ENCODE assay signal across 1 cellular context in genomic region chr6:20069130-20069529, GRCh38.
TF ChIP-seq lines count a peak whose summit lies in the region.

No MANE protein-coding gene starts in this region.

TF ChIP-seq in K562, 482 proteins besides CTCF, POLR2A, EP300 and RAD21 (continued from another document and continues in another):
- TF ChIP-seq ZBTB49 (CRISPR knock-in tag; IDR thresholded peaks at IDR 0.05; ENCODE audit: borderline replicate concordance) (no peak), BCOR (IDR thresholded peaks at IDR 0.05) (peak; percentile 84; the same call in 1 of the 2 replicates), FOXK1 (CRISPR knock-in tag; IDR thresholded peaks at IDR 0.05; ENCODE audit: borderline replicate concordance) (no peak), UBTF (IDR thresholded peaks at IDR 0.05; ENCODE audit: borderline replicate concordance in 1 of 2, low read depth in 2 of 2, low read length in 2 of 2) (no peak), DPF2 (IDR thresholded peaks at IDR 0.05) (peak; percentile 88), RUNX1 (IDR thresholded peaks at IDR 0.05; ENCODE audit: low read depth) (peak; percentile 72; the same call in 1 of the 2 replicates), DLX4 (CRISPR knock-in tag; IDR thresholded peaks at IDR 0.05) (no peak), RAD51 (IDR thresholded peaks at IDR 0.05; ENCODE audit: borderline replicate concordance, low read depth) (no peak), CREB3L1 (IDR thresholded peaks at IDR 0.05; ENCODE audit: borderline replicate concordance, low read depth) (no peak), ZZZ3 (IDR thresholded peaks at IDR 0.05) (no peak), ID3 (CRISPR knock-in tag; IDR thresholded peaks at IDR 0.05) (no peak), ID3 (tag; IDR thresholded peaks at IDR 0.05) (peak; percentile 89), BRD9 (IDR thresholded peaks at IDR 0.05; ENCODE audit: low read depth, partially characterized antibody) (no peak), ESRRA (IDR thresholded peaks at IDR 0.05; ENCODE audit: borderline replicate concordance, low read depth) (no peak), TFE3 (CRISPR knock-in tag; IDR thresholded peaks at IDR 0.05) (no peak), BRF1 (IDR thresholded peaks at IDR 0.05; ENCODE audit: borderline replicate concordance, extremely low read depth, insufficient read length) (no peak), ZNF316 (IDR thresholded peaks at IDR 0.05) (no peak), ARID3A (IDR thresholded peaks at IDR 0.05; ENCODE audit: borderline replicate concordance, low read depth, low read length) (peak; percentile 52; the same call in 1 of the 2 replicates), ZNF586 (CRISPR knock-in tag; conservative IDR thresholded peaks at IDR 0.05) (no peak), SIN3B (IDR thresholded peaks at IDR 0.05; ENCODE audit: low read depth) (no peak), BCLAF1 (IDR thresholded peaks at IDR 0.05; ENCODE audit: borderline replicate concordance in 1 of 2, control insufficient read depth in 1 of 2, low read depth in 2 of 2, low read length in 1 of 2) (peak in 1 of 2 experiments; percentile 66; a peak in 1 of 4 replicates), SRSF1 (IDR thresholded peaks at IDR 0.05; ENCODE audit: low read depth, low read length) (no peak), KDM1A (IDR thresholded peaks at IDR 0.05) (peak; percentile 90 to 91), ZNF398 (CRISPR knock-in tag; IDR thresholded peaks at IDR 0.05) (no peak), RFX5 (IDR thresholded peaks at IDR 0.05; ENCODE audit: low read depth, low read length) (no peak), SAFB (IDR thresholded peaks at IDR 0.05; ENCODE audit: borderline replicate concordance, low read depth, low read length) (no peak), MTA3 (IDR thresholded peaks at IDR 0.05; ENCODE audit: borderline replicate concordance) (no peak), ZNF740 (CRISPR knock-in tag; IDR thresholded peaks at IDR 0.05) (no peak), ZNF740 (tag; IDR thresholded peaks at IDR 0.05) (no peak), MEF2A (IDR thresholded peaks at IDR 0.05; ENCODE audit: control insufficient read depth, low read depth, low read length) (peak; percentile 75; the same call in 1 of the 2 replicates), ZNF780A (CRISPR knock-in tag; IDR thresholded peaks at IDR 0.05) (no peak), NEUROD1 (IDR thresholded peaks at IDR 0.05; ENCODE audit: borderline replicate concordance, low read depth, low read length, partially characterized antibody) (peak; percentile 69), ZNF764 (CRISPR knock-in tag; IDR thresholded peaks at IDR 0.05; ENCODE audit: low read depth) (no peak), MXI1 (IDR thresholded peaks at IDR 0.05; ENCODE audit: low read depth, low read length) (no peak), KLF1 (tag; IDR thresholded peaks at IDR 0.05) (no peak), TFAM (CRISPR knock-in tag; conservative IDR thresholded peaks at IDR 0.05) (no peak), GMEB1 (CRISPR knock-in tag; IDR thresholded peaks at IDR 0.05) (no peak), ZEB2 (IDR thresholded peaks at IDR 0.05) (peak; percentile 74; the same call in 1 of the 2 replicates), JUN (IDR thresholded peaks at IDR 0.05; ENCODE audit: borderline replicate concordance, low read depth, low read length) (peak; percentile 12; the same call in 1 of the 2 replicates), JUN (CRISPR knock-in tag; IDR thresholded peaks at IDR 0.05; ENCODE audit: borderline replicate concordance) (no peak), SMAD3 (CRISPR knock-in tag; conservative IDR thresholded peaks at IDR 0.05) (no peak), E2F3 (CRISPR knock-in tag; IDR thresholded peaks at IDR 0.05) (no peak), ZNF507 (tag; conservative IDR thresholded peaks at IDR 0.05) (no peak), ATF7 (IDR thresholded peaks at IDR 0.05) (no peak), RFX7 (CRISPR knock-in tag; IDR thresholded peaks at IDR 0.05) (no peak), PHF20 (IDR thresholded peaks at IDR 0.05; ENCODE audit: partially characterized antibody) (no peak), PHB (CRISPR knock-in tag; IDR thresholded peaks at IDR 0.05) (no peak)
